Comparison of ENCODE assay signal across 8 cellular contexts in genomic region chr1:208243522-208243850, GRCh38. TPM values are rescaled to one million over a fixed set of nuclear protein-coding genes. Genes with fewer than 3 reads are reported as not detected.
DNase-seq lines count a peak whose midpoint lies in the region; ATAC-seq and TF ChIP-seq lines count a peak whose summit lies in the region.

No MANE protein-coding gene starts in this region.

- no peak overlapping the region for H3K27ac ChIP-seq in PC-3 (ENCODE audit: low read length)
- H3K27ac ChIP-seq in coronary artery: peak overlapping the region; percentile 69 to 98
- peak overlapping the region; percentile 87 to 89 for H3K27ac ChIP-seq in uterus

- intact Hi-C loops in PC-3 (cut with micrococcal nuclease) (no loop called here), uterus (cut with DNase I; ENCODE audit: low total_unique reads) (loop anchor here (5.0 to 10.0 kb wide), 2 partner anchors 109 to 156 kb away; no protein-coding TSS in a partner anchor)

- H3K4me2 ChIP-seq in PC-3 (ENCODE audit: low read length): peak overlapping the region; percentile 99

- no TSS peak for BruUV-seq in PC-3 (replicated peaks; lab: Mats Ljungman, UMichigan)

- H3K79me2 ChIP-seq in PC-3 (ENCODE audit: low read length): peaks cover 45% of the 10 kb centered on the region

- CTCF ChIA-PET in PC-3 (lab: Charles Lee): interaction anchor here (0.7 to 4.9 kb wide), 7 partner anchors 56 to 1355 kb away, joined by 3 to 198 read pairs (median 6); no protein-coding TSS in a partner anchor

- peak; percentile 33 for ATAC-seq in PC-3

- peaks cover 28% of the 10 kb centered on the region for H3K4me1 ChIP-seq in PC-3 (ENCODE audit: insufficient read depth, low read length)
- H3K4me1 ChIP-seq in mononuclear cell (ENCODE audit: insufficient read depth, low read length): peaks cover 20% of the 10 kb centered on the region
- peaks cover 0 to 6% of the 10 kb centered on the region in 2 donors for H3K4me1 ChIP-seq in uterus

- no peak for TF ChIP-seq CTCF in GM10266 (IDR thresholded peaks at IDR 0.05; ENCODE audit: control insufficient read depth, insufficient read depth, low read depth, missing control alignments)
- no peak for TF ChIP-seq CTCF in PC-3 (conservative IDR thresholded peaks at IDR 0.05; ENCODE audit: low read depth, low read length)
- no peak for TF ChIP-seq CTCF in coronary artery (IDR thresholded peaks at IDR 0.05)
- TF ChIP-seq CTCF in uterus (IDR thresholded peaks at IDR 0.05): no peak

- H3K4me3 ChIP-seq in PC-3 (ENCODE audit: low read length) (peak overlapping the region; percentile 93), coronary artery (peak overlapping the region; percentile 80), mononuclear cell (ENCODE audit: low read length) (peak overlapping the region; percentile 59), uterus (peak overlapping the region; percentile 71 to 91)

- no peaks in the 10 kb centered on the region for H3K9me2 ChIP-seq in PC-3 (replicated peaks; ENCODE audit: low read length)

- H3K9ac ChIP-seq in PC-3 (ENCODE audit: low read length): peak overlapping the region; percentile 58

- H2AFZ ChIP-seq in PC-3 (ENCODE audit: low read length): peak overlapping the region; percentile 89

- peaks cover 5% of the 10 kb centered on the region; the same call in 1 of the 2 replicates for H4K20me1 ChIP-seq in PC-3 (ENCODE audit: low read length)

- H3K9me3 ChIP-seq in PC-3 (ENCODE audit: low read length): no peaks in the 10 kb centered on the region
- H3K9me3 ChIP-seq in mononuclear cell (ENCODE audit: low read depth, low read length): no peaks in the 10 kb centered on the region
- H3K9me3 ChIP-seq in uterus: no peaks in the 10 kb centered on the region

- H3K36me3 ChIP-seq in PC-3 (ENCODE audit: low read depth, low read length) (no peaks in the 10 kb centered on the region), uterus (no peaks in the 10 kb centered on the region)

- no peaks in the 10 kb centered on the region for H3F3A ChIP-seq in PC-3 (ENCODE audit: low read length, unreplicated experiment)

- no peak for TF ChIP-seq POLR2A in uterus (IDR thresholded peaks at IDR 0.05)

- peak; percentile 32 for DNase-seq in GM10266 (ENCODE audit: extremely low spot score)
- DNase-seq in PC-3: peak; percentile 22
- DNase-seq in coronary artery (ENCODE audit: low spot score): no peak
- no peak for DNase-seq in uterus
- no peak for DNase-seq in MV-4-11 (lab: John Stamatoyannopoulos, UW)
- no peak for DNase-seq in putamen (ENCODE audit: low spot score)
- no peak for DNase-seq in SIG-M5 treated with dmso at 0.1 percent for 504 hours (lab: John Stamatoyannopoulos, UW; ENCODE audit: unreplicated experiment)

- H3K27me3 ChIP-seq in PC-3 (ENCODE audit: low read length): no peaks in the 10 kb centered on the region
- H3K27me3 ChIP-seq in mononuclear cell (ENCODE audit: insufficient read depth, low read length): peaks cover 30% of the 10 kb centered on the region
- H3K27me3 ChIP-seq in uterus: no peaks in the 10 kb centered on the region

- POLR2A ChIA-PET in PC-3 (lab: Charles Lee; ENCODE audit: unreplicated experiment): interaction anchor here (1.1 to 2.1 kb wide), 2 partner anchors 40 to 58 kb away, joined by 14 to 17 read pairs; no protein-coding TSS in a partner anchor

RNA-seq across cellular contexts. Expression of gene PLXNA2, which starts 0.7 kb away (rescaled TPM):
- total RNA-seq in PC-3 (2014; rRNA removed) (15.8 and 16.2 TPM in 2 replicates), mononuclear cell (2.6 TPM), uterus (10 to 100 TPM in 2 of 4 donors, 1 to 10 TPM in 2; 5.4 to 94.5 (median 9.5) TPM)

Comparison
In these comparisons a context has a peak if more than half of its experiments do, and no peak if none do; other contexts are left out.
1. DNase-seq: peak in GM10266 (single experiment) and PC-3 (single experiment); none in coronary artery (single experiment), uterus (0 of 2), MV-4-11 (single experiment), putamen (single experiment) and SIG-M5 treated with dmso at 0.1 percent for 504 hours (single experiment).
2. Peak in every context shown above with its lines, with median percentiles within 50 percentile points of each other: H3K4me3 ChIP-seq.